8 cellular contexts compared by ENCODE assay signal in the genomic region with DNA sequence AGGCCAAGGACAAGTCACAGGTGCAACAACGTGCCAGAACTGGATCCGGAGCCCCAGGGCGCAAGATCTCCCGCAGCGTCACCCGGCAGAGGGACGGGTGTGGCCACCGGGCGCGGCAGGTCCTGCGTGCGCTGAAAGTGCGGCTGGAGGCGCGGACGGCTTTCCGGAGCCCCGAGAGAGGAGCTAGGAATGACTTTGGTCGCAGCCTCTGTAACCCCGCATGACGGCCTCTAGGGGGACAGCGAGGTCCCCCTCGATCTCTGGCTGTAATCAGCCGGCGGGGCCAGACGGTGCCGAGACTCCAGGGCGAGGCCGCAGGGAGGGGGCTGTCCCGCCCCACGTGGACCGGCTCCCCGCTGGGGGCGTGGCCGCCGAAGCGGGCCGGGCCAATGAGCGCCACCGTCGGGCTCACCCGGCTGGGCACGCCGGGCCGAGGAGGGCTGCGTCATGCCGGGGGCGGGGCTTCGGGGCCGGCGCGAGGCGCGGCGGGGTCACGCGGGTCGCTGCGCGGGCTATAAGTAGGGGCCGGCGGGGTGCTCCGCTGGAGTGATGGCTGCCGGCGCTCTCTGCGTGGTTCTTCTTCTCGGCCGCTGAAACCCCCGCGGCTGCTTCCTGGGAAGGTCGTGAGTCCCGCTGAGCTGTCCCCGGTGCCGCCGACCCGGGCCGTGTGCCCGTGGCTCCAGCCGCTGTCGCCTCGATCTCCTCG. TPM values are rescaled to one million over a fixed set of nuclear protein-coding genes. Genes with fewer than 3 reads are reported as not detected.
DNase-seq lines count a peak whose midpoint lies in the region; ATAC-seq and TF ChIP-seq lines count a peak whose summit lies in the region.

A gene with protein sequence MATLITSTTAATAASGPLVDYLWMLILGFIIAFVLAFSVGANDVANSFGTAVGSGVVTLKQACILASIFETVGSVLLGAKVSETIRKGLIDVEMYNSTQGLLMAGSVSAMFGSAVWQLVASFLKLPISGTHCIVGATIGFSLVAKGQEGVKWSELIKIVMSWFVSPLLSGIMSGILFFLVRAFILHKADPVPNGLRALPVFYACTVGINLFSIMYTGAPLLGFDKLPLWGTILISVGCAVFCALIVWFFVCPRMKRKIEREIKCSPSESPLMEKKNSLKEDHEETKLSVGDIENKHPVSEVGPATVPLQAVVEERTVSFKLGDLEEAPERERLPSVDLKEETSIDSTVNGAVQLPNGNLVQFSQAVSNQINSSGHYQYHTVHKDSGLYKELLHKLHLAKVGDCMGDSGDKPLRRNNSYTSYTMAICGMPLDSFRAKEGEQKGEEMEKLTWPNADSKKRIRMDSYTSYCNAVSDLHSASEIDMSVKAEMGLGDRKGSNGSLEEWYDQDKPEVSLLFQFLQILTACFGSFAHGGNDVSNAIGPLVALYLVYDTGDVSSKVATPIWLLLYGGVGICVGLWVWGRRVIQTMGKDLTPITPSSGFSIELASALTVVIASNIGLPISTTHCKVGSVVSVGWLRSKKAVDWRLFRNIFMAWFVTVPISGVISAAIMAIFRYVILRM (plus strand): TSS at position 544 of the 706 bp plus-strand sequence. CDS start 890 bp downstream, outside the sequence.

- H3K4me3 ChIP-seq in choroid plexus epithelial cell (ENCODE audit: low read depth, low read length): peak within 1 kb of the TSS; percentile 80

- peak within 1 kb of the TSS; percentile 95 for H3K4me3 Mint-ChIP-seq in activated CD4-positive, alpha-beta T cell treated with anti-CD3 and anti-CD28 coated beads for 36 hours

- no peaks in the 10 kb centered on the region for H3K27me3 Mint-ChIP-seq in activated CD4-positive, alpha-beta T cell treated with anti-CD3 and anti-CD28 coated beads for 36 hours

- intact Hi-C loops in activated CD4-positive, alpha-beta T cell treated with anti-CD3 and anti-CD28 coated beads for 36 hours (cut with DNase I, micrococcal nuclease): loop anchor here (1.0 to 5.0 kb wide), 15 partner anchors 14 to 763 kb away; partner anchors contain the start of genes CHCHD5 (in 2 of the 2), POLR1B (in 2 of the 2), CKAP2L (in 1 of the 2) and ZC3H6 (in 1 of the 2)

- POLR2A ChIA-PET in activated CD4-positive, alpha-beta T cell treated with anti-CD3 and anti-CD28 coated beads for 36 hours (lab: Charles Lee): interaction anchor here (0.6 to 3.0 kb wide), 12 partner anchors 8 to 1231 kb away, joined by 3 to 28 read pairs (median 3); no protein-coding TSS in a partner anchor

- peaks cover 34% of the 10 kb centered on the region for H3K36me3 Mint-ChIP-seq in activated CD4-positive, alpha-beta T cell treated with anti-CD3 and anti-CD28 coated beads for 36 hours (ENCODE audit: low read depth)

- H3K9me3 Mint-ChIP-seq in activated CD4-positive, alpha-beta T cell treated with anti-CD3 and anti-CD28 coated beads for 36 hours (ENCODE audit: low read depth): no peaks in the 10 kb centered on the region

- peak; percentile 8 for TF ChIP-seq CTCF in choroid plexus epithelial cell (conservative IDR thresholded peaks at IDR 0.05; ENCODE audit: low read depth, low read length)

- ATAC-seq in GM19043 (IDR thresholded peaks at IDR 0.05; ENCODE audit: low read depth, unreplicated experiment) (peak; percentile 93), HG03378 (IDR thresholded peaks at IDR 0.05; ENCODE audit: unreplicated experiment) (peak; percentile 71)
- peak; percentile 89 for ATAC-seq in activated CD4-positive, alpha-beta T cell treated with anti-CD3 and anti-CD28 coated beads for 36 hours

- peak within 1 kb of the TSS; percentile 79 for H3K27ac Mint-ChIP-seq in activated CD4-positive, alpha-beta T cell treated with anti-CD3 and anti-CD28 coated beads for 36 hours

- CTCF ChIA-PET in activated CD4-positive, alpha-beta T cell treated with anti-CD3 and anti-CD28 coated beads for 36 hours (lab: Charles Lee): interaction anchor here (0.6 to 5.4 kb wide), 14 partner anchors 10 to 156 kb away, joined by 3 to 50 read pairs (median 4); no protein-coding TSS in a partner anchor

- DNase-seq in Ammon's horn (ENCODE audit: low spot score) (peak; percentile 97), NCI-H510A treated with DMSO at 0.1 percent for 48 hours (lab: John Stamatoyannopoulos, UW) (peak; percentile 93), choroid plexus epithelial cell (ENCODE audit: low read depth) (peak; percentile 94), kidney tubule cell (ENCODE audit: low spot score) (peak; percentile 97)
- DNase-seq in activated CD4-positive, alpha-beta T cell treated with anti-CD3 and anti-CD28 coated beads for 36 hours: peak; percentile 99
- DNase-seq in stimulated activated CD4-positive, alpha-beta T cell treated with anti-CD3 and anti-CD28 coated beads, Interleukin-1b, Interleukin-23, amount 100 ng/mL, for 4 hours (ENCODE audit: low read depth in 2 of 2): peak; percentile 98 to 99

- peaks cover 58% of the 10 kb centered on the region for H3K4me1 Mint-ChIP-seq in activated CD4-positive, alpha-beta T cell treated with anti-CD3 and anti-CD28 coated beads for 36 hours

RNA-seq across cellular contexts. Expression of the gene that starts here (rescaled TPM):
- 10 to 100 TPM; 69.3 to 69.6 TPM for total RNA-seq in activated CD4-positive, alpha-beta T cell treated with anti-CD3 and anti-CD28 coated beads for 36 hours

Comparison
In these comparisons a context has a peak if more than half of its experiments do, and no peak if none do; other contexts are left out.
1. Peak in every context shown above with its lines: DNase-seq, ATAC-seq and H3K4me3 ChIP-seq.